In the genomic region with DNA sequence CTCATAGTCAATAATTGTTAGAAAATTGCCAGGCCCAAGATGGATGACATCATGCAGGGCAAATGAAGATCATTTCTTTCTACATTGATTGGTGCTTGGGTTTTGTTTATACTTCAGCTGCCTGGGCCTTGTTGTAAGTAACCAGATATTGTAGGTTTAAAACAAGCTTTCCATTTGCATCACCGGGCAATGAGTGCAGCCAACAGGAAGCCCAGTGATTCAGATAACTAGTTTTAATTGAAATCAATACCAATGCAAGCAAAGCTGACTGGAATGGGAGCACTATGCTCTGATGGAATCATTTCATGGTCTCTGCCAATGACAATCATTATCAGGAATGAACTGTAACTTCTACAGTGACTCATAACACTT, we compare ENCODE assay signal across 1 cellular context.
TF ChIP-seq lines count a peak whose summit lies in the region.

No MANE protein-coding gene starts in this region.

TF ChIP-seq in HEK293, 187 proteins besides CTCF, POLR2A, EP300 and RAD21 (continued from another document):
- TF ChIP-seq ZNF394 (tag by site-specific recombination; IDR thresholded peaks at IDR 0.05; ENCODE audit: borderline replicate concordance) = 0 out of 2 replicates have a peak, but pooled peaks have one; percentile 22
- TF ChIP-seq GLI2 (tag by site-specific recombination; IDR thresholded peaks at IDR 0.05; ENCODE audit: borderline replicate concordance, low read depth) = no peak
- TF ChIP-seq PATZ1 (tag by site-specific recombination; IDR thresholded peaks at IDR 0.05) = no peak
- TF ChIP-seq ZBTB49 (tag by site-specific recombination; IDR thresholded peaks at IDR 0.05; ENCODE audit: low read depth) = no peak
- no peak for TF ChIP-seq ZBTB44 (tag by site-specific recombination; IDR thresholded peaks at IDR 0.05)
- TF ChIP-seq ZNF221 (tag by site-specific recombination; IDR thresholded peaks at IDR 0.05; ENCODE audit: borderline replicate concordance) = no peak
- TF ChIP-seq ZNF629 (tag by site-specific recombination; IDR thresholded peaks at IDR 0.05) = peak; percentile 73
- TF ChIP-seq, protein P1, sequence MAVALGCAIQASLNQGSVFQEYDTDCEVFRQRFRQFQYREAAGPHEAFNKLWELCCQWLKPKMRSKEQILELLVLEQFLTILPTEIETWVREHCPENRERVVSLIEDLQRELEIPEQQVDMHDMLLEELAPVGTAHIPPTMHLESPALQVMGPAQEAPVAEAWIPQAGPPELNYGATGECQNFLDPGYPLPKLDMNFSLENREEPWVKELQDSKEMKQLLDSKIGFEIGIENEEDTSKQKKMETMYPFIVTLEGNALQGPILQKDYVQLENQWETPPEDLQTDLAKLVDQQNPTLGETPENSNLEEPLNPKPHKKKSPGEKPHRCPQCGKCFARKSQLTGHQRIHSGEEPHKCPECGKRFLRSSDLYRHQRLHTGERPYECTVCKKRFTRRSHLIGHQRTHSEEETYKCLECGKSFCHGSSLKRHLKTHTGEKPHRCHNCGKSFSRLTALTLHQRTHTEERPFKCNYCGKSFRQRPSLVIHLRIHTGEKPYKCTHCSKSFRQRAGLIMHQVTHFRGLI (tag by site-specific recombination; IDR thresholded peaks at IDR 0.05) = no peak
- 0 out of 2 replicates have a peak, but pooled peaks have one; percentile 13 for TF ChIP-seq ZNF843 (tag by site-specific recombination; IDR thresholded peaks at IDR 0.05)
- TF ChIP-seq ZNF610 (tag by site-specific recombination; IDR thresholded peaks at IDR 0.05; ENCODE audit: borderline replicate concordance) = no peak
- TF ChIP-seq OSR2 (tag by site-specific recombination; IDR thresholded peaks at IDR 0.05) = 0 out of 2 replicates have a peak, but pooled peaks have one; percentile 17
- no peak for TF ChIP-seq ZNF473 (tag by site-specific recombination; IDR thresholded peaks at IDR 0.05)
- no peak for TF ChIP-seq ZNF214 (tag by site-specific recombination; IDR thresholded peaks at IDR 0.05; ENCODE audit: borderline replicate concordance)
- no peak for TF ChIP-seq KLF8 (tag by site-specific recombination; IDR thresholded peaks at IDR 0.05)
- TF ChIP-seq ZNF76 (tag by site-specific recombination; IDR thresholded peaks at IDR 0.05; ENCODE audit: borderline replicate concordance, low read depth) = no peak
- TF ChIP-seq ZEB2 (tag by site-specific recombination; IDR thresholded peaks at IDR 0.05) = peak; percentile 42; the same call in 1 of the 2 replicates
- TF ChIP-seq ZNF654 (tag by site-specific recombination; IDR thresholded peaks at IDR 0.05; ENCODE audit: low read depth) = no peak
- no peak for TF ChIP-seq ZNF501 (tag by site-specific recombination; IDR thresholded peaks at IDR 0.05)
- no peak for TF ChIP-seq ZFP41 (tag by site-specific recombination; IDR thresholded peaks at IDR 0.05; ENCODE audit: borderline replicate concordance)
- TF ChIP-seq ZNF560 (tag by site-specific recombination; IDR thresholded peaks at IDR 0.05; ENCODE audit: borderline replicate concordance) = no peak
- no peak for TF ChIP-seq REPIN1 (tag by site-specific recombination; IDR thresholded peaks at IDR 0.05; ENCODE audit: low read depth)
- TF ChIP-seq ZNF184 (tag by site-specific recombination; IDR thresholded peaks at IDR 0.05) = peak; percentile 46; the same call in 1 of the 2 replicates
